In the genomic region with DNA sequence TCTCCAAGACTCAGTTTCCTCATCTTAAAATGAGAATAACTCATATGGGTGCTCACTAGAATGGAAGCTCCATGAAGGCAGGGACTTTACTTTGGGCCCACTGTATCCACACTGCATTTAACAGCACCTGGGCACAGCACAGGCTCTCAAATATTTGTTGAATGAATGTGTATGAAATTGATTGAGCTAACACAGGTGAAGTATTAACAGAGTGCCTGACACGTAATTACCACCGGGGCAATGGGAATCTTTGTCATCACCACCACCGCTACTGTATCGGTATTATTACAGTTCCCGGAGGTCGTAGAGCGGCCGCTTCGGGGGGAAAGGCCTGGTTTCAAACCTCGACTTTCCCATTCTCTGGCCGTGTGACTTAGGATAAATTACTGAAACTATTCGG, we compare ENCODE assay signal across 8 cellular contexts. TPM values are rescaled to one million over a fixed set of nuclear protein-coding genes. Genes with fewer than 3 reads are reported as not detected.
DNase-seq lines count a peak whose midpoint lies in the region; ATAC-seq and TF ChIP-seq lines count a peak whose summit lies in the region.

No MANE protein-coding gene starts in this region.

- peak overlapping the region; percentile 98 for H3K27ac Mint-ChIP-seq in MCF 10A (ENCODE audit: low read depth, unreplicated experiment)

- peaks cover 12% of the 10 kb centered on the region for H3K27me3 Mint-ChIP-seq in MCF 10A (ENCODE audit: insufficient read depth, unreplicated experiment)

- H3K9me3 ChIP-seq in muscle layer of colon (ENCODE audit: low read length): no peaks in the 10 kb centered on the region

- H3K27me3 ChIP-seq in ACC112 (ENCODE audit: insufficient read depth, low read length) (no peaks in the 10 kb centered on the region), muscle layer of colon (ENCODE audit: control insufficient read depth in 1 of 2, insufficient read depth in 2 of 2, low read length in 2 of 2) (no peaks in the 10 kb centered on the region)

- peak overlapping the region; percentile 99 for H3K4me3 Mint-ChIP-seq in MCF 10A (ENCODE audit: unreplicated experiment)

- no peaks in the 10 kb centered on the region for H3K9me3 Mint-ChIP-seq in MCF 10A (ENCODE audit: unreplicated experiment)

- BruUV-seq in MCF 10A (replicated peaks; lab: Mats Ljungman, UMichigan): no TSS peak

- H3K4me3 ChIP-seq in ACC112 (ENCODE audit: low read depth, low read length): peak overlapping the region; percentile 91
- H3K4me3 ChIP-seq in muscle layer of colon (ENCODE audit: low read depth in 1 of 2, low read length in 2 of 2): peak overlapping the region; percentile 53 to 89

- peaks cover 15% of the 10 kb centered on the region for H3K4me1 ChIP-seq in ACC112 (ENCODE audit: control insufficient read depth, insufficient read depth, low read length, unreplicated experiment)
- peaks cover 12% of the 10 kb centered on the region for H3K4me1 ChIP-seq in muscle layer of colon (ENCODE audit: insufficient read depth, low read length)

- H3K79me2 ChIP-seq in ACC112 (ENCODE audit: control insufficient read depth, insufficient read depth, low read length, unreplicated experiment): peaks cover 36% of the 10 kb centered on the region

- peaks cover 17% of the 10 kb centered on the region for H3K4me1 Mint-ChIP-seq in MCF 10A (ENCODE audit: insufficient read depth, unreplicated experiment)

- H3K9ac ChIP-seq in muscle layer of colon (ENCODE audit: low read length): peak overlapping the region; percentile 87

- H3K36me3 Mint-ChIP-seq in MCF 10A (ENCODE audit: insufficient read depth, unreplicated experiment): peaks cover 9% of the 10 kb centered on the region

- DNase-seq in HK-2 (ENCODE audit: unreplicated experiment): peak; percentile 33
- DNase-seq in MCF 10A (ENCODE audit: unreplicated experiment): no peak
- no peak for DNase-seq in NCI-H526 treated with DMSO at 0.1 percent for 48 hours (lab: John Stamatoyannopoulos, UW)
- no peak for DNase-seq in NCI-H345 (lab: John Stamatoyannopoulos, UW)

- CTCF ChIA-PET in MCF 10A (lab: Yijun Ruan, JAX): interaction anchor here (0.7 kb wide), 1 partner anchor 10 kb away, joined by 4 read pairs; no protein-coding TSS in a partner anchor

- POLR2A ChIA-PET in MCF 10A (lab: Yijun Ruan, JAX): no interaction called here

- no peak for TF ChIP-seq CTCF in MCF 10A (IDR thresholded peaks at IDR 0.05; ENCODE audit: unreplicated experiment)

- no peak for ATAC-seq in GM19395 (IDR thresholded peaks at IDR 0.05; ENCODE audit: unreplicated experiment)
- ATAC-seq in GM21737 (IDR thresholded peaks at IDR 0.05; ENCODE audit: unreplicated experiment): no peak

- H2AFZ ChIP-seq in ACC112 (ENCODE audit: low read length, unreplicated experiment): peak overlapping the region; percentile 94

- intact Hi-C loops in MCF 10A (cut with micrococcal nuclease): loop anchor here (10.0 kb wide), 2 partner anchors 322 to 548 kb away; a partner anchor contains a TSS

- H3K36me3 ChIP-seq in ACC112 (ENCODE audit: insufficient read depth, low read length) (no peaks in the 10 kb centered on the region), muscle layer of colon (ENCODE audit: insufficient read depth, low read length) (no peaks in the 10 kb centered on the region)

- peak overlapping the region; percentile 99 for H3K27ac ChIP-seq in ACC112 (ENCODE audit: low read depth, low read length)
- peak overlapping the region; percentile 74 for H3K27ac ChIP-seq in muscle layer of colon (ENCODE audit: low read depth, low read length)

RNA-seq across cellular contexts. Expression of a gene that starts 1.2 kb away (rescaled TPM):
- total RNA-seq in MCF 10A (2022): 10.0 and 10.8 TPM in 2 replicates
